3 cellular contexts compared by ENCODE assay signal in the genomic region with DNA sequence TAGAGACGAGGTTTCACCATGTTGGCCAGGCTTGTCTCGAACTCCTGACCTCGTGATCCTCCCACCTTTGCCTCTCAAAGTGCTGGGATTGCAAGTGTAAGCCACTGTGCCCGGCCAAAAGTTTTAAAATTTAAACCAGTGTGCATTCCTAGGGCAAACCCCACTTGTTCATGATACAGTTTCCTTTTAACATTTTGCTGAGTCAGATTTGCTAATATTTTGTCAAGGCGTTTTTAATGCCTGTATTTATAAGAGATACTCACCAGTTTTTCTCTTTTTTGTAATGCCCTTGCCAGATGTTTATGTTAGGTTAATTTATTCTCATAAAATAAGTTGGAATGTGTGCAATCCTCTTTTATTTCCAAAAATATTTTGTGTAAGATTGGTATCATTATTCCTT.
TF ChIP-seq lines count a peak whose summit lies in the region.

No MANE protein-coding gene starts in this region.

TF ChIP-seq in SK-N-SH treated with all-trans-retinoic acid at 6 μM for 48 hours, 23 proteins besides CTCF, POLR2A, EP300 and RAD21 (continued from another document):
- TF ChIP-seq, protein P1, sequence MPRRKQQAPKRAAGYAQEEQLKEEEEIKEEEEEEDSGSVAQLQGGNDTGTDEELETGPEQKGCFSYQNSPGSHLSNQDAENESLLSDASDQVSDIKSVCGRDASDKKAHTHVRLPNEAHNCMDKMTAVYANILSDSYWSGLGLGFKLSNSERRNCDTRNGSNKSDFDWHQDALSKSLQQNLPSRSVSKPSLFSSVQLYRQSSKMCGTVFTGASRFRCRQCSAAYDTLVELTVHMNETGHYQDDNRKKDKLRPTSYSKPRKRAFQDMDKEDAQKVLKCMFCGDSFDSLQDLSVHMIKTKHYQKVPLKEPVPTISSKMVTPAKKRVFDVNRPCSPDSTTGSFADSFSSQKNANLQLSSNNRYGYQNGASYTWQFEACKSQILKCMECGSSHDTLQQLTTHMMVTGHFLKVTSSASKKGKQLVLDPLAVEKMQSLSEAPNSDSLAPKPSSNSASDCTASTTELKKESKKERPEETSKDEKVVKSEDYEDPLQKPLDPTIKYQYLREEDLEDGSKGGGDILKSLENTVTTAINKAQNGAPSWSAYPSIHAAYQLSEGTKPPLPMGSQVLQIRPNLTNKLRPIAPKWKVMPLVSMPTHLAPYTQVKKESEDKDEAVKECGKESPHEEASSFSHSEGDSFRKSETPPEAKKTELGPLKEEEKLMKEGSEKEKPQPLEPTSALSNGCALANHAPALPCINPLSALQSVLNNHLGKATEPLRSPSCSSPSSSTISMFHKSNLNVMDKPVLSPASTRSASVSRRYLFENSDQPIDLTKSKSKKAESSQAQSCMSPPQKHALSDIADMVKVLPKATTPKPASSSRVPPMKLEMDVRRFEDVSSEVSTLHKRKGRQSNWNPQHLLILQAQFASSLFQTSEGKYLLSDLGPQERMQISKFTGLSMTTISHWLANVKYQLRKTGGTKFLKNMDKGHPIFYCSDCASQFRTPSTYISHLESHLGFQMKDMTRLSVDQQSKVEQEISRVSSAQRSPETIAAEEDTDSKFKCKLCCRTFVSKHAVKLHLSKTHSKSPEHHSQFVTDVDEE (CRISPR knock-in tag; IDR thresholded peaks at IDR 0.05), result no peak
- TF ChIP-seq, protein P2, sequence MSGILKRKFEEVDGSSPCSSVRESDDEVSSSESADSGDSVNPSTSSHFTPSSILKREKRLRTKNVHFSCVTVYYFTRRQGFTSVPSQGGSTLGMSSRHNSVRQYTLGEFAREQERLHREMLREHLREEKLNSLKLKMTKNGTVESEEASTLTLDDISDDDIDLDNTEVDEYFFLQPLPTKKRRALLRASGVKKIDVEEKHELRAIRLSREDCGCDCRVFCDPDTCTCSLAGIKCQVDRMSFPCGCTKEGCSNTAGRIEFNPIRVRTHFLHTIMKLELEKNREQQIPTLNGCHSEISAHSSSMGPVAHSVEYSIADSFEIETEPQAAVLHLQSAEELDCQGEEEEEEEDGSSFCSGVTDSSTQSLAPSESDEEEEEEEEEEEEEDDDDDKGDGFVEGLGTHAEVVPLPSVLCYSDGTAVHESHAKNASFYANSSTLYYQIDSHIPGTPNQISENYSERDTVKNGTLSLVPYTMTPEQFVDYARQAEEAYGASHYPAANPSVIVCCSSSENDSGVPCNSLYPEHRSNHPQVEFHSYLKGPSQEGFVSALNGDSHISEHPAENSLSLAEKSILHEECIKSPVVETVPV (CRISPR knock-in tag; IDR thresholded peaks at IDR 0.05), result no peak
- TF ChIP-seq PPARA (CRISPR knock-in tag; IDR thresholded peaks at IDR 0.05; ENCODE audit: borderline replicate concordance), result no peak
- TF ChIP-seq ZC3H10 (CRISPR knock-in tag; IDR thresholded peaks at IDR 0.05), result no peak
- TF ChIP-seq ESRRG (CRISPR knock-in tag; IDR thresholded peaks at IDR 0.05), result no peak
- no peak for TF ChIP-seq ZFP3 (CRISPR knock-in tag; IDR thresholded peaks at IDR 0.05)
- TF ChIP-seq ZFP30 (CRISPR knock-in tag; IDR thresholded peaks at IDR 0.05), result no peak
- no peak for TF ChIP-seq TOX (CRISPR knock-in tag; IDR thresholded peaks at IDR 0.05; ENCODE audit: borderline replicate concordance)
TF ChIP-seq in SK-N-SH treated with all-trans-retinoic acid at 6 μM for 48 hours: peak in this region for 0.

TF ChIP-seq in GM23338, 12 proteins besides CTCF, POLR2A, EP300 and RAD21 (continued from another document):
- TF ChIP-seq, protein P3, sequence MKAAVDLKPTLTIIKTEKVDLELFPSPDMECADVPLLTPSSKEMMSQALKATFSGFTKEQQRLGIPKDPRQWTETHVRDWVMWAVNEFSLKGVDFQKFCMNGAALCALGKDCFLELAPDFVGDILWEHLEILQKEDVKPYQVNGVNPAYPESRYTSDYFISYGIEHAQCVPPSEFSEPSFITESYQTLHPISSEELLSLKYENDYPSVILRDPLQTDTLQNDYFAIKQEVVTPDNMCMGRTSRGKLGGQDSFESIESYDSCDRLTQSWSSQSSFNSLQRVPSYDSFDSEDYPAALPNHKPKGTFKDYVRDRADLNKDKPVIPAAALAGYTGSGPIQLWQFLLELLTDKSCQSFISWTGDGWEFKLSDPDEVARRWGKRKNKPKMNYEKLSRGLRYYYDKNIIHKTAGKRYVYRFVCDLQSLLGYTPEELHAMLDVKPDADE (IDR thresholded peaks at IDR 0.05), result no peak
- TF ChIP-seq EZH2 (IDR thresholded peaks at IDR 0.05; ENCODE audit: low read depth, unreplicated experiment), result no peak
- TF ChIP-seq, protein P4, sequence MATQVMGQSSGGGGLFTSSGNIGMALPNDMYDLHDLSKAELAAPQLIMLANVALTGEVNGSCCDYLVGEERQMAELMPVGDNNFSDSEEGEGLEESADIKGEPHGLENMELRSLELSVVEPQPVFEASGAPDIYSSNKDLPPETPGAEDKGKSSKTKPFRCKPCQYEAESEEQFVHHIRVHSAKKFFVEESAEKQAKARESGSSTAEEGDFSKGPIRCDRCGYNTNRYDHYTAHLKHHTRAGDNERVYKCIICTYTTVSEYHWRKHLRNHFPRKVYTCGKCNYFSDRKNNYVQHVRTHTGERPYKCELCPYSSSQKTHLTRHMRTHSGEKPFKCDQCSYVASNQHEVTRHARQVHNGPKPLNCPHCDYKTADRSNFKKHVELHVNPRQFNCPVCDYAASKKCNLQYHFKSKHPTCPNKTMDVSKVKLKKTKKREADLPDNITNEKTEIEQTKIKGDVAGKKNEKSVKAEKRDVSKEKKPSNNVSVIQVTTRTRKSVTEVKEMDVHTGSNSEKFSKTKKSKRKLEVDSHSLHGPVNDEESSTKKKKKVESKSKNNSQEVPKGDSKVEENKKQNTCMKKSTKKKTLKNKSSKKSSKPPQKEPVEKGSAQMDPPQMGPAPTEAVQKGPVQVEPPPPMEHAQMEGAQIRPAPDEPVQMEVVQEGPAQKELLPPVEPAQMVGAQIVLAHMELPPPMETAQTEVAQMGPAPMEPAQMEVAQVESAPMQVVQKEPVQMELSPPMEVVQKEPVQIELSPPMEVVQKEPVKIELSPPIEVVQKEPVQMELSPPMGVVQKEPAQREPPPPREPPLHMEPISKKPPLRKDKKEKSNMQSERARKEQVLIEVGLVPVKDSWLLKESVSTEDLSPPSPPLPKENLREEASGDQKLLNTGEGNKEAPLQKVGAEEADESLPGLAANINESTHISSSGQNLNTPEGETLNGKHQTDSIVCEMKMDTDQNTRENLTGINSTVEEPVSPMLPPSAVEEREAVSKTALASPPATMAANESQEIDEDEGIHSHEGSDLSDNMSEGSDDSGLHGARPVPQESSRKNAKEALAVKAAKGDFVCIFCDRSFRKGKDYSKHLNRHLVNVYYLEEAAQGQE (IDR thresholded peaks at IDR 0.05; ENCODE audit: unreplicated experiment), result no peak
- no peak for TF ChIP-seq CREB1 (CRISPR knock-in tag; IDR thresholded peaks at IDR 0.05; ENCODE audit: low read depth)
- no peak for TF ChIP-seq STAT1 (IDR thresholded peaks at IDR 0.05; ENCODE audit: unreplicated experiment)
- TF ChIP-seq POLR2AphosphoS5 (IDR thresholded peaks at IDR 0.05; ENCODE audit: low read depth), result no peak
- TF ChIP-seq ZNF114 (CRISPR knock-in tag; IDR thresholded peaks at IDR 0.05), result no peak
- TF ChIP-seq JUNB (IDR thresholded peaks at IDR 0.05; ENCODE audit: unreplicated experiment), result no peak
- TF ChIP-seq NANOG (IDR thresholded peaks at IDR 0.05; ENCODE audit: borderline replicate concordance), result no peak

TF ChIP-seq in K562, 482 proteins besides CTCF, POLR2A, EP300 and RAD21 (continued from another document):
- TF ChIP-seq C11orf30 (IDR thresholded peaks at IDR 0.05; ENCODE audit: low read depth), result peak; percentile 51; the same call in 1 of the 2 replicates
- no peak for TF ChIP-seq JUN (IDR thresholded peaks at IDR 0.05; ENCODE audit: borderline replicate concordance, low read depth, low read length)
- TF ChIP-seq JUN (CRISPR knock-in tag; IDR thresholded peaks at IDR 0.05; ENCODE audit: borderline replicate concordance), result no peak
- TF ChIP-seq GTF2F1 (IDR thresholded peaks at IDR 0.05; ENCODE audit: low read depth, low read length), result no peak
- TF ChIP-seq MAFF (IDR thresholded peaks at IDR 0.05; ENCODE audit: low read length), result peak; percentile 62
- no peak for TF ChIP-seq EP400 (IDR thresholded peaks at IDR 0.05)
- TF ChIP-seq ZNF347 (CRISPR knock-in tag; IDR thresholded peaks at IDR 0.05; ENCODE audit: low read depth), result no peak
